ENCODE assay signal across 29 cellular contexts in the genomic region with DNA sequence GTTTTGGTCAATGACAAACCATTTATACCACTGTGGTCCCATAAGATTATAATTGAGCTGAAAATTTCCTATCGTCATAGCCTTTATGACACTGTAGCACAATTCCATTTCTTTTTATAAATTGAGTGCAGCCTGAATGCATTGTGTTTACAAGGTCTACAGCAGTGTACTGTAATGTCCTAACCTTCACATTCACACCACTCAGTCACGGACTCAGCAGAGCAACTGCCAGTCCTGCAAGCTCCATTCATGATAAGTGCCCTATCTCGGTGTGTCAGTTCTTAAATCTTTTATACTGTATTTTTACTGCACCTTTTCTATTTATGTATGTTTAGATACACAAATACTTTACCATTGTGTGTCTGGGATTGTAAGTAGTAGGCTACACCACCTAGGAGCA. TPM values are rescaled to one million over a fixed set of nuclear protein-coding genes. Genes with fewer than 3 reads are reported as not detected.
"Had no signal": no experiment of that assay in that cellular context is flagged by ENCODE, and none has a peak within 500 bp of the region (broad histone marks: within the 10 kb centered on the region; RNA-seq: fewer than 3 reads in every experiment).

No MANE protein-coding gene starts in this region.

- H3K27ac ChIP-seq: colonic mucosa, coronary artery, dorsolateral prefrontal cortex, epithelial cell of prostate, esophagus muscularis mucosa, esophagus squamous epithelium, foreskin keratinocyte, gastrocnemius medialis, gastroesophageal sphincter, heart right ventricle had no signal

- DNase-seq: colonic mucosa; cortex of kidney; dermis blood vessel endothelial cell; dorsolateral prefrontal cortex; effector CD4-positive, alpha-beta T cell; effector CD8-positive, alpha-beta T cell; effector memory CD4-positive, alpha-beta T cell; effector memory CD8-positive, alpha-beta T cell; endodermal cell; erythroblast; esophagus squamous epithelium; foreskin fibroblast; foreskin keratinocyte; foreskin melanocyte; gastrocnemius medialis; glutamatergic neuron; head of caudate nucleus; heart right ventricle had no signal

- ATAC-seq: effector memory CD8-positive, alpha-beta T cell; esophagus mucosa; foreskin keratinocyte; gastrocnemius medialis; gastroesophageal sphincter had no signal

- H3K4me1 ChIP-seq: colonic mucosa, esophagus muscularis mucosa, esophagus squamous epithelium, foreskin keratinocyte, gastroesophageal sphincter, heart right ventricle had no signal

- H3K36me3 ChIP-seq: colonic mucosa, esophagus squamous epithelium had no signal

- H3K4me3 ChIP-seq: colonic mucosa, coronary artery, dorsolateral prefrontal cortex, esophagus muscularis mucosa, esophagus squamous epithelium, gastrocnemius medialis, gastroesophageal sphincter, heart right ventricle had no signal

- H3K9me3 ChIP-seq: colonic mucosa, esophagus muscularis mucosa, esophagus squamous epithelium, gastrocnemius medialis, gastroesophageal sphincter, heart right ventricle had no signal

- H3K27me3 ChIP-seq: colonic mucosa, dorsolateral prefrontal cortex, esophagus muscularis mucosa, gastrocnemius medialis, gastroesophageal sphincter, heart right ventricle had no signal

RNA-seq across cellular contexts. Expression of a gene that starts 55.2 kb away (rescaled TPM):
- total RNA-seq: chondrocyte, colonic mucosa, dermis blood vessel endothelial cell, dermis microvascular lymphatic vessel endothelial cell, endothelial cell of umbilical vein, epithelial cell of proximal tubule, fibroblast of lung, foreskin keratinocyte, glomerular endothelial cell had no signal
- polyA plus RNA-seq: endothelial cell of umbilical vein, foreskin keratinocyte had no signal
